19 cellular contexts compared by ENCODE assay signal in the genomic region with DNA sequence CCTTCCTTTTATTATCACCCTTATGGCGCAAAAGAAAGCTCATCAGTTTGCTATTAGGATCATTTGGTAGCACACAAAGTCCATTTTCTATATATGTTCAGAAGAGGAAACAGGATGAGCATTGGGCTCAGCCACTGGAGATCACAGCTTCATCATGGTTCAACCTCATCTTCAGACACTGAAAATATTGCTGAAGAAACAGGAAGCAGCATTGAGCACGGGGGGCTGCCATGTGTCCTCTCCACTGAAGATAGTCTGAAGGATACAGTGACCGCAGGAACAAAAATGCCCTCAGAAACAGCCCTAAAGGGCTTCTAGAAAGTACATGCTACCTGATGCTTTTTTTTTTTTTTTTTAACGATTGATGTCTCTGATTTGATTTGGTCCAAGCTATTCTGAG.
"Had no signal": no experiment of that assay in that cellular context is flagged by ENCODE, and none has a peak within 500 bp of the region (broad histone marks: within the 10 kb centered on the region; RNA-seq: fewer than 3 reads in every experiment).

No MANE protein-coding gene starts in this region.

- H3K27me3 ChIP-seq: body of pancreas, gastrocnemius medialis, right lobe of liver, spleen, transverse colon had no signal

- H3K27ac Mint-ChIP-seq: activated B cell treated with CpG ODN at 0.5 μM for 24 hours; stimulated activated memory B cell treated with anti-CD40 and anti-IgM and Interleukin-4, amounts not matched to agents 10 μg/mL and 1 μg/mL and 100 μg/mL, for 72 hours; T-helper 1 cell treated with Interleukin-12 subunit alpha and Interleukin-12 subunit beta and Interleukin-4 antibody, amounts not matched to agents 30 μg/mL and 1 μg/mL, for 36 hours had no signal

- H3K36me3 ChIP-seq: gastrocnemius medialis, prostate gland, right lobe of liver, spleen, transverse colon had no signal

- ATAC-seq: body of pancreas; gastrocnemius medialis; stimulated activated memory B cell treated with anti-CD40 and anti-IgM and Interleukin-4, amounts not matched to agents 10 μg/mL and 1 μg/mL and 100 μg/mL, for 72 hours had no signal

- H3K27ac ChIP-seq: gastrocnemius medialis, prostate gland, right lobe of liver, transverse colon had no signal

- H3K36me3 Mint-ChIP-seq: naive B cell; stimulated activated memory B cell treated with anti-CD40 and anti-IgM and Interleukin-4, amounts not matched to agents 10 μg/mL and 1 μg/mL and 100 μg/mL, for 72 hours had no signal

- H3K4me3 Mint-ChIP-seq: activated B cell treated with CpG ODN at 0.5 μM for 24 hours; stimulated activated memory B cell treated with anti-CD40 and anti-IgM and Interleukin-4, amounts not matched to agents 10 μg/mL and 1 μg/mL and 100 μg/mL, for 72 hours; T-helper 1 cell treated with Interleukin-12 subunit alpha and Interleukin-12 subunit beta and Interleukin-4 antibody, amounts not matched to agents 30 μg/mL and 1 μg/mL, for 36 hours had no signal

- H3K27me3 Mint-ChIP-seq: activated B cell treated with CpG ODN at 0.5 μM for 24 hours; naive B cell; stimulated activated memory B cell treated with anti-CD40 and anti-IgM and Interleukin-4, amounts not matched to agents 10 μg/mL and 1 μg/mL and 100 μg/mL, for 72 hours had no signal

- H3K9ac ChIP-seq: SK-N-SH had no signal

- H3K9me3 Mint-ChIP-seq: stimulated activated memory B cell treated with anti-CD40 and anti-IgM and Interleukin-4, amounts not matched to agents 10 μg/mL and 1 μg/mL and 100 μg/mL, for 72 hours; T-helper 1 cell treated with Interleukin-12 subunit alpha and Interleukin-12 subunit beta and Interleukin-4 antibody, amounts not matched to agents 30 μg/mL and 1 μg/mL, for 36 hours had no signal

- H3K4me3 ChIP-seq: body of pancreas, gastrocnemius medialis, prostate gland, right lobe of liver, spleen, transverse colon had no signal

- H3K4me1 ChIP-seq: body of pancreas, gastrocnemius medialis, prostate gland, right lobe of liver, transverse colon had no signal

- H3K9me3 ChIP-seq: body of pancreas, gastrocnemius medialis, prostate gland, right lobe of liver, SK-N-SH, spleen, transverse colon had no signal

- H3K4me2 ChIP-seq: SK-N-SH had no signal

- DNase-seq: activated B cell treated with CpG ODN at 0.5 μM for 24 hours; activated effector memory CD4-positive, alpha-beta T cell treated with anti-CD3 and anti-CD28 coated beads, Interleukin-2, amount 50 U/mL, for 16 hours; activated T-cell treated with anti-CD3 and anti-CD28 coated beads, Interleukin-2, amount 50 U/mL, for 1 hour; amniotic stem cell; central memory CD4-positive, alpha-beta T cell; cortex of kidney; effector CD8-positive, alpha-beta T cell; naive B cell; occipital lobe; right lobe of liver; SK-N-SH; spleen; stimulated activated CD4-positive, alpha-beta T cell treated with anti-CD3 and anti-CD28 coated beads, Interleukin-1b, Interleukin-23, amount 100 ng/mL, for 48 hours; transverse colon had no signal
